Comparison of ENCODE assay signal across 8 cellular contexts in genomic region chr9:118595719-118596305, GRCh38.
A peak's percentile ranks its signal among the peaks of the same experiment; 100 is the strongest.
DNase-seq lines count a peak whose midpoint lies in the region; ATAC-seq and TF ChIP-seq lines count a peak whose summit lies in the region.

No MANE protein-coding gene starts in this region.

- ATAC-seq in left lung, result peak; percentile 93
- ATAC-seq in HG02571 (IDR thresholded peaks at IDR 0.05; ENCODE audit: unreplicated experiment), result no peak
- no peak for ATAC-seq in GM19467 (IDR thresholded peaks at IDR 0.05; ENCODE audit: unreplicated experiment)
- ATAC-seq in sciatic nerve, result no peak
- no peak for ATAC-seq in HG03378 (IDR thresholded peaks at IDR 0.05; ENCODE audit: unreplicated experiment)

- TF ChIP-seq CTCF in left lung (IDR thresholded peaks at IDR 0.05), result peak; percentile 19 to 25

- H3K4me1 ChIP-seq in left lung, result no peaks in the 10 kb centered on the region

- H3K27ac ChIP-seq in left lung, result no peak overlapping the region

- intact Hi-C loops in left lung (cut with DNase I) (no loop called here), sciatic nerve (cut with DNase I) (no loop called here)

- no peaks in the 10 kb centered on the region for H3K27me3 ChIP-seq in left lung

- H3K36me3 ChIP-seq in left lung, result no peaks in the 10 kb centered on the region

- H3K4me3 ChIP-seq in left lung, result no peak overlapping the region

- H3K9me3 ChIP-seq in left lung, result no peaks in the 10 kb centered on the region

- DNase-seq in GM03348 (ENCODE audit: low spot score) (peak; percentile 54), NCI-H2029 (lab: John Stamatoyannopoulos, UW) (peak; percentile 19), astrocyte of the hippocampus (ENCODE audit: low read depth, low spot score) (peak; percentile 74), left lung (no peak), sciatic nerve (ENCODE audit: low spot score) (no peak)

Comparison
In these comparisons a context has a peak if more than half of its experiments do, and no peak if none do; other contexts are left out.
1. DNase-seq: peak in GM03348 (single experiment), NCI-H2029 (single experiment) and astrocyte of the hippocampus (single experiment); none in left lung (0 of 2) and sciatic nerve (single experiment).